In genomic region chr2:10079931-10080535, GRCh38 we compare ENCODE assay signal across 8 cellular contexts. TPM values are rescaled to one million over a fixed set of nuclear protein-coding genes. Genes with fewer than 3 reads are reported as not detected.
DNase-seq lines count a peak whose midpoint lies in the region; ATAC-seq and TF ChIP-seq lines count a peak whose summit lies in the region.

A gene with protein sequence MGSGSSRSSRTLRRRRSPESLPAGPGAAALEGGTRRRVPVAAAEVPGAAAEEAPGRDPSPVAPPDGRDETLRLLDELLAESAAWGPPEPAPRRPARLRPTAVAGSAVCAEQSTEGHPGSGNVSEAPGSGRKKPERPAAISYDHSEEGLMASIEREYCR (minus strand): TSS chr2:10080411. CDS start chr2:10080223, 188 bp downstream.

- H3K36me3 ChIP-seq in PC-9 (ENCODE audit: low read depth) (no peaks in the 10 kb centered on the region), ectodermal cell (ENCODE audit: control insufficient read depth, insufficient read depth, low read length) (no peaks in the 10 kb centered on the region), mucosa of stomach (ENCODE audit: control insufficient read depth, insufficient read depth, low read length) (no peaks in the 10 kb centered on the region)

- H2AFZ ChIP-seq in PC-9: peak within 1 kb of the TSS; percentile 57; the same call in 1 of the 2 replicates

- peaks cover 17% of the 10 kb centered on the region for H3F3A ChIP-seq in PC-9 (ENCODE audit: insufficient read depth, low read depth)

- H3K4me1 ChIP-seq in PC-9 (replicated peaks; ENCODE audit: insufficient read depth) (0 out of 2 replicates have a peak, but pooled peaks cover 5% of the 10 kb centered on the region), ectodermal cell (ENCODE audit: control insufficient read depth, insufficient read depth, low read length) (peaks cover 6% of the 10 kb centered on the region), mucosa of stomach (ENCODE audit: control insufficient read depth, insufficient read depth, low read length) (peaks cover 12% of the 10 kb centered on the region)

- H3K27me3 ChIP-seq in PC-9 (ENCODE audit: insufficient read depth, low read depth): peaks cover 43% of the 10 kb centered on the region
- peaks cover 89% of the 10 kb centered on the region for H3K27me3 ChIP-seq in ectodermal cell (ENCODE audit: control insufficient read depth, insufficient read depth, low read length, poor library complexity, severe bottlenecking)
- H3K27me3 ChIP-seq in mucosa of stomach (ENCODE audit: control insufficient read depth, insufficient read depth, low read length): peaks cover 65% of the 10 kb centered on the region

- CTCF ChIA-PET in GM10248 (lab: Yijun Ruan, JAX): interaction anchor here (0.6 to 21.6 kb wide), 8 partner anchors 6 to 358 kb away, joined by 3 to 390 read pairs (median 5); a partner anchor contains a TSS
- CTCF ChIA-PET in PC-9 (lab: Charles Lee): no interaction called here

- peak within 1 kb of the TSS; percentile 57; the same call in 1 of the 2 replicates for H3K4me3 ChIP-seq in PC-9
- H3K4me3 ChIP-seq in ectodermal cell (ENCODE audit: insufficient read depth, low read depth, low read length): peak within 1 kb of the TSS; percentile 32
- no peak within 1 kb of the TSS for H3K4me3 ChIP-seq in mucosa of stomach (ENCODE audit: low read length)

- H3K27ac ChIP-seq in PC-9 (no peak within 1 kb of the TSS), ectodermal cell (ENCODE audit: insufficient read depth, low read depth, low read length, poor library complexity, severe bottlenecking) (no peak within 1 kb of the TSS)

- 1% methylated on average over 88 of the region's 88 CpGs for WGBS in ectodermal cell, 2 experiments

- H3K9me3 ChIP-seq in PC-9 (ENCODE audit: insufficient read depth, low read depth): no peaks in the 10 kb centered on the region
- H3K9me3 ChIP-seq in ectodermal cell (ENCODE audit: control insufficient read depth, low read length): no peaks in the 10 kb centered on the region
- no peaks in the 10 kb centered on the region for H3K9me3 ChIP-seq in mucosa of stomach (ENCODE audit: control insufficient read depth, low read length)

- peak; percentile 60 for TF ChIP-seq CTCF in GM10248 (IDR thresholded peaks at IDR 0.05; ENCODE audit: control extremely low read depth, extremely low read depth, low read depth, missing control alignments)
- no peak for TF ChIP-seq CTCF in PC-9 (conservative IDR thresholded peaks at IDR 0.05)

- peak; percentile 41 for ATAC-seq in GM21737 (IDR thresholded peaks at IDR 0.05; ENCODE audit: unreplicated experiment)

- POLR2A ChIA-PET in GM10248 (lab: Yijun Ruan, JAX): no interaction called here
- POLR2A ChIA-PET in PC-9 (lab: Charles Lee; ENCODE audit: unreplicated experiment): no interaction called here

- intact Hi-C loops in PC-9 (cut with micrococcal nuclease; ENCODE audit: unreplicated experiment): no loop called here

- no peaks in the 10 kb centered on the region for H4K20me1 ChIP-seq in PC-9 (ENCODE audit: insufficient read depth)

- DNase-seq in GM10248 (ENCODE audit: extremely low spot score): peak; percentile 75
- DNase-seq in PC-9: peak in 1 of 2 experiments; percentile 51
- DNase-seq in Ammon's horn (ENCODE audit: low spot score): no peak
- DNase-seq in RPMI8226: no peak
- DNase-seq in activated CD4-positive, alpha-beta T cell treated with anti-CD3 and anti-CD28 coated beads, Interleukin-2, amount 50 U/mL, for 1 hour: no peak

- BruUV-seq in PC-9 (replicated peaks; lab: Mats Ljungman, UMichigan): no TSS peak

- H3K79me2 ChIP-seq in PC-9 (ENCODE audit: low read depth): no peaks in the 10 kb centered on the region

- no peaks in the 10 kb centered on the region for H3K9me2 ChIP-seq in PC-9 (ENCODE audit: insufficient read depth)

- H3K9ac ChIP-seq in mucosa of stomach (ENCODE audit: low read length): peak within 1 kb of the TSS; percentile 44

- peak within 1 kb of the TSS; percentile 85 for H3K4me2 ChIP-seq in PC-9

RNA-seq across cellular contexts. Expression of the gene that starts here (rescaled TPM):
- 0.43 and 0.61 TPM in 2 replicates for total RNA-seq in PC-9 (2021)
- 1.0 TPM for polyA plus RNA-seq in ectodermal cell (2013, experiment 1 of 4)
- 0.28 TPM for polyA plus RNA-seq in ectodermal cell (2013, experiment 2 of 4)
- 0.43 TPM for polyA plus RNA-seq in ectodermal cell (2013, experiment 3 of 4)
- 0.16 TPM for polyA plus RNA-seq in ectodermal cell (2013, experiment 4 of 4)
